In the genomic region with DNA sequence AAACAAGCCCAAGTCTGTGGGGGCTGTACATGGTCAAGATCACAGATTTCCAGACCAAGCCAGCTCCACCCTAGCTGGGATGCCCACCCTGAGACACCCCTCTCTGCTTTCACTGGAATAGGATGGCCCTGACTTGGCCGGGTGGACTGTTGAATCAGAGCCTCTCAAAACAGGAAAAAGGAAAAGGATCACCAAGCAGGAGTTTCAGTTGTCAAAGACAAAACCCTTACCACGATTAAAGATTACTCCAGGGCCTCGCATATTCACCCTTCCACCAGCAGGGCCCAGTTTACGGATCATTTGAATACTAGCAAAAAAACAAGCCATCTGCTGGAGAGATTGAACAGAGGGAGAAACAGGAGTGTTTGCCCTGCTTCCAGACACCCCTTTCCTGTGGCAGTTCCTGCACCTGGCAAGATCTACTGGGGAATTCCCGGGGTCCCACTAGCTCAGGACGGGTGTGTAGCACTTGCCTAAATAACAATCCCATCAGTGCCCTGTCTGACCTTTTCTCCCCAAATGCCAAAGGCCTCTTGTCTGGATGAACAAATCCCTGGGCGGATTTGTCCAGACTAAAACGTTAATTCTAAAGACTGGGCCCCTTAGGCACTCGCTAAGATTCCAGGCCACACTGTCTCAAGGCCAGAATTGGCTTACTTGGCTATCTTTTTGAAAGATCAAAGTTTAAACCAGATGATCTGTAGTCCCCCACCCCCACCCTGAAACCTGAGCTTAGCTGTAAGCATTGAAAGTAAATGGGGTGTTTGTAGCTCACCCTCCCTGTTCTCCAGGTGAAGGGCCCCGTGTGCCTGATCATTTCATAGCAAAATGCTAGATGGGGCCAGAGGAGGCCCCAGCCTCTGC, we compare ENCODE assay signal across 2 cellular contexts.
TF ChIP-seq lines count a peak whose summit lies in the region.

No MANE protein-coding gene starts in this region.

TF ChIP-seq in HEK293T, 16 proteins besides CTCF, POLR2A, EP300 and RAD21:
- no peak for TF ChIP-seq PKNOX1 (IDR thresholded peaks at IDR 0.05)
- no peak for TF ChIP-seq BHLHE40 (IDR thresholded peaks at IDR 0.05; ENCODE audit: borderline replicate concordance)
- no peak for TF ChIP-seq ELF4 (IDR thresholded peaks at IDR 0.05)
- TF ChIP-seq SUZ12 (IDR thresholded peaks at IDR 0.05): no peak
- TF ChIP-seq NFRKB (IDR thresholded peaks at IDR 0.05): no peak
- TF ChIP-seq CTBP1 (IDR thresholded peaks at IDR 0.05; ENCODE audit: borderline replicate concordance): no peak
- TF ChIP-seq SP1 (IDR thresholded peaks at IDR 0.05): no peak

TF ChIP-seq in endothelial cell of umbilical vein, 7 proteins besides CTCF, POLR2A, EP300 and RAD21 (continued from another document):
- no peak for TF ChIP-seq MAX (IDR thresholded peaks at IDR 0.05; ENCODE audit: insufficient read depth, insufficient read length)
TF ChIP-seq in endothelial cell of umbilical vein: peak in this region for 4.
